In genomic region chr11:107472966-107473365, GRCh38 we compare ENCODE assay signal across 21 cellular contexts. TPM values are rescaled to one million over a fixed set of nuclear protein-coding genes. Genes with fewer than 3 reads are reported as not detected.
DNase-seq lines count a peak whose midpoint lies in the region; ATAC-seq and TF ChIP-seq lines count a peak whose summit lies in the region.
"Had no signal": no experiment of that assay in that cellular context is flagged by ENCODE, and none has a peak within 500 bp of the region (broad histone marks: within the 10 kb centered on the region; RNA-seq: fewer than 3 reads in every experiment).

No MANE protein-coding gene starts in this region.

- no peaks in the 10 kb centered on the region for H3K36me3 Mint-ChIP-seq in nephron (ENCODE audit: low read depth)
- H3K36me3 Mint-ChIP-seq in CD8-positive, alpha-beta T cell: no peaks in the 10 kb centered on the region
- H3K36me3 Mint-ChIP-seq: CD14-positive monocyte had no signal

- no peak overlapping the region for H3K27ac ChIP-seq in CD8-positive, alpha-beta T cell (ENCODE audit: low read depth, low read length)
- H3K27ac ChIP-seq: A549; BLaER1 treated with 17β-estradiol and CSF1 and Interleukin-3, amounts not matched to agents 10 nM and 100 nM had no signal

- H3K4me1 ChIP-seq in CD8-positive, alpha-beta T cell (ENCODE audit: insufficient read depth, low read length): no peaks in the 10 kb centered on the region
- H3K4me1 ChIP-seq: A549, BE2C had no signal

- no peaks in the 10 kb centered on the region for H3K9me3 Mint-ChIP-seq in nephron
- no peaks in the 10 kb centered on the region for H3K9me3 Mint-ChIP-seq in CD8-positive, alpha-beta T cell
- H3K9me3 Mint-ChIP-seq: GM23338, H9 had no signal

- H3K4me3 ChIP-seq in epithelial cell of esophagus (ENCODE audit: low read length): no peak overlapping the region
- no peak overlapping the region for H3K4me3 ChIP-seq in CD8-positive, alpha-beta T cell (ENCODE audit: low read depth, low read length)
- H3K4me3 ChIP-seq: A549; BLaER1 treated with 17β-estradiol and CSF1 and Interleukin-3, amounts not matched to agents 10 nM and 100 nM; GM23338 had no signal

- no peaks in the 10 kb centered on the region for H3K9me3 ChIP-seq in CD8-positive, alpha-beta T cell (ENCODE audit: low read length)
- H3K9me3 ChIP-seq: A549; BE2C; BLaER1 treated with 17β-estradiol and CSF1 and Interleukin-3, amounts not matched to agents 10 nM and 100 nM; Caco-2 had no signal

- peaks cover 3% of the 10 kb centered on the region for H3K27me3 ChIP-seq in CD8-positive, alpha-beta T cell (ENCODE audit: insufficient read depth, low read length)
- H3K27me3 ChIP-seq: BLaER1 treated with 17β-estradiol and CSF1 and Interleukin-3, amounts not matched to agents 10 nM and 100 nM had no signal

- H3K27ac Mint-ChIP-seq in nephron: peak overlapping the region; percentile 33 to 97 (median 84)
- no peak overlapping the region for H3K27ac Mint-ChIP-seq in CD8-positive, alpha-beta T cell
- H3K27ac Mint-ChIP-seq: CD4-positive, alpha-beta T cell; GM23338; H9 had no signal

- peaks cover 8% of the 10 kb centered on the region for H3K27me3 Mint-ChIP-seq in nephron (ENCODE audit: low read depth)
- peaks cover 45% of the 10 kb centered on the region for H3K27me3 Mint-ChIP-seq in CD8-positive, alpha-beta T cell (ENCODE audit: low read depth)

- intact Hi-C loops in CD8-positive, alpha-beta T cell (cut with DNase I, micrococcal nuclease): no loop called here

- CTCF ChIA-PET in CD8-positive, alpha-beta T cell (lab: Charles Lee): no interaction called here

- in situ Hi-C loops in G401 (cut with HindIII; ENCODE audit: low sequenced_read_pairs): no loop called here

- peak; percentile 8 for DNase-seq in EL
- DNase-seq in NCI-H226: peak; percentile 81
- DNase-seq in epithelial cell of esophagus (ENCODE audit: low read depth): peak; percentile 39
- DNase-seq in CD8-positive, alpha-beta T cell: no peak
- DNase-seq in G401 (ENCODE audit: low spot score): no peak
- no peak for DNase-seq in dermis blood vessel endothelial cell
- DNase-seq: 8988T; ACHN; AML-193; BE2C; Caco-2; CD4-positive, alpha-beta T cell; DMS153; DND-41; H9 had no signal

- peaks cover 15% of the 10 kb centered on the region for H3K4me1 Mint-ChIP-seq in nephron
- H3K4me1 Mint-ChIP-seq in CD8-positive, alpha-beta T cell (ENCODE audit: low read depth): no peaks in the 10 kb centered on the region
- H3K4me1 Mint-ChIP-seq: CD14-positive monocyte, H9 had no signal

- POLR2A ChIA-PET in CD8-positive, alpha-beta T cell (lab: Charles Lee): no interaction called here

- no peaks in the 10 kb centered on the region for H3K36me3 ChIP-seq in CD8-positive, alpha-beta T cell (ENCODE audit: insufficient read depth, low read length)
- H3K36me3 ChIP-seq: BE2C; BLaER1 treated with 17β-estradiol and CSF1 and Interleukin-3, amounts not matched to agents 10 nM and 100 nM had no signal

- no peak for ATAC-seq in CD8-positive, alpha-beta T cell
- ATAC-seq: A549, GM23338, HCT116 had no signal

- no peak for TF ChIP-seq CTCF in epithelial cell of esophagus (IDR thresholded peaks at IDR 0.05; ENCODE audit: insufficient read depth, low read depth, low read length, missing control alignments)
- no peak for TF ChIP-seq CTCF in nephron (IDR thresholded peaks at IDR 0.05; ENCODE audit: unreplicated experiment in 3 of 3)
- no peak for TF ChIP-seq CTCF in CD8-positive, alpha-beta T cell (IDR thresholded peaks at IDR 0.05)

- H3K4me3 Mint-ChIP-seq in nephron: no peak overlapping the region
- H3K4me3 Mint-ChIP-seq in CD8-positive, alpha-beta T cell: no peak overlapping the region
- H3K4me3 Mint-ChIP-seq: CD14-positive monocyte; CD4-positive, alpha-beta T cell; GM23338; H9 had no signal

RNA-seq across cellular contexts. Expression of gene CWF19L2, which starts 15.3 kb away (rescaled TPM):
- total RNA-seq in CD8-positive, alpha-beta T cell: 10 to 100 TPM; 24.3 to 25.2 TPM
- 10.8 and 17.7 TPM in 2 replicates for total RNA-seq in G401 (2014; rRNA removed; shearing (Covaris generic))
- total RNA-seq in dermis blood vessel endothelial cell: 12.4 and 16.0 TPM in 2 replicates

Comparison
In these comparisons a context has a peak if more than half of its experiments do, and no peak if none do; other contexts are left out.
1. DNase-seq: peak in EL (single experiment), NCI-H226 (single experiment) and epithelial cell of esophagus (single experiment); none in CD8-positive, alpha-beta T cell (0 of 7), G401 (single experiment) and dermis blood vessel endothelial cell (single experiment).